In genomic region chr17:42271277-42271922, GRCh38 we compare ENCODE assay signal across 17 cellular contexts. TPM values are rescaled to one million over a fixed set of nuclear protein-coding genes. Genes with fewer than 3 reads are reported as not detected.
DNase-seq lines count a peak whose midpoint lies in the region; ATAC-seq and TF ChIP-seq lines count a peak whose summit lies in the region.
"Had no signal": no experiment of that assay in that cellular context is flagged by ENCODE, and none has a peak within 500 bp of the region (broad histone marks: within the 10 kb centered on the region; RNA-seq: fewer than 3 reads in every experiment).

No MANE protein-coding gene starts in this region.

- no peak for TF ChIP-seq POLR2A in vagina (IDR thresholded peaks at IDR 0.05)

- H3K27me3 ChIP-seq in vagina = no peaks in the 10 kb centered on the region

- no peak for DNase-seq in activated naive CD4-positive, alpha-beta T cell treated with Interleukin-2 at 50 U/mL for 16 hours
- DNase-seq in T-helper 17 cell = no peak
- DNase-seq in effector memory CD8-positive, alpha-beta T cell = no peak
- no peak for DNase-seq in vagina (ENCODE audit: extremely low spot score in 2 of 2)
- no peak for DNase-seq in substantia nigra (lab: John Stamatoyannopoulos, UW)
- DNase-seq: glutamatergic neuron; NCI-H1694; NCI-H446; nephron progenitor cell; stimulated activated CD4-positive, alpha-beta T cell treated with anti-CD3 and anti-CD28 coated beads, Interleukin-15, amount 100 ng/mL, for 24 hours; WERI-Rb-1 had no signal

- peak overlapping the region; percentile 98 for H3K27ac Mint-ChIP-seq in activated naive CD4-positive, alpha-beta T cell treated with anti-CD3 and anti-CD28 coated beads, Interleukin-2, amount 50 U/mL, for 24 hours
- H3K27ac Mint-ChIP-seq in T-helper 17 cell = peak overlapping the region; percentile 100
- peak overlapping the region; percentile 93 to 97 for H3K27ac Mint-ChIP-seq in effector memory CD8-positive, alpha-beta T cell
- H3K27ac Mint-ChIP-seq: dendritic cell treated with granulocyte-macrophage colony-stimulating factor and Interleukin-4, amounts not matched to agents 40 ng/mL and 50 ng/mL, for 4 days; nephron progenitor cell had no signal

- H3K36me3 Mint-ChIP-seq in activated naive CD4-positive, alpha-beta T cell treated with anti-CD3 and anti-CD28 coated beads, Interleukin-2, amount 50 U/mL, for 24 hours = peaks cover 18% of the 10 kb centered on the region
- peaks cover 4% of the 10 kb centered on the region for H3K36me3 Mint-ChIP-seq in T-helper 17 cell (ENCODE audit: low read depth)
- peaks cover 47% of the 10 kb centered on the region for H3K36me3 Mint-ChIP-seq in effector memory CD8-positive, alpha-beta T cell (ENCODE audit: insufficient read depth)

- H3K9me3 ChIP-seq in T-helper 17 cell (ENCODE audit: control insufficient read depth, low read length, poor library complexity, severe bottlenecking) (no peaks in the 10 kb centered on the region), vagina (no peaks in the 10 kb centered on the region)

- intact Hi-C loops in vagina (cut with DNase I) = no loop called here

- no peaks in the 10 kb centered on the region for H3K27me3 Mint-ChIP-seq in activated naive CD4-positive, alpha-beta T cell treated with anti-CD3 and anti-CD28 coated beads, Interleukin-2, amount 50 U/mL, for 24 hours
- no peaks in the 10 kb centered on the region for H3K27me3 Mint-ChIP-seq in T-helper 17 cell
- H3K27me3 Mint-ChIP-seq in effector memory CD8-positive, alpha-beta T cell = no peaks in the 10 kb centered on the region
- H3K27me3 Mint-ChIP-seq: dendritic cell treated with granulocyte-macrophage colony-stimulating factor and Interleukin-4, amounts not matched to agents 40 ng/mL and 50 ng/mL, for 4 days had no signal

- H3K27ac ChIP-seq in vagina (peak overlapping the region; percentile 17), substantia nigra (ENCODE audit: low read depth, low read length, poor library complexity, severe bottlenecking) (no peak overlapping the region)
- H3K27ac ChIP-seq: WERI-Rb-1 had no signal

- ATAC-seq in T-helper 17 cell = no peak
- ATAC-seq in effector memory CD8-positive, alpha-beta T cell (replicated peaks) = no peak
- ATAC-seq in HG02970 (IDR thresholded peaks at IDR 0.05; ENCODE audit: low FRiP score, unreplicated experiment) = no peak
- ATAC-seq in GM19035 (IDR thresholded peaks at IDR 0.05; ENCODE audit: unreplicated experiment) = no peak
- ATAC-seq: esophagus mucosa had no signal

- H3K4me1 Mint-ChIP-seq in activated naive CD4-positive, alpha-beta T cell treated with anti-CD3 and anti-CD28 coated beads, Interleukin-2, amount 50 U/mL, for 24 hours = peaks cover 74% of the 10 kb centered on the region
- H3K4me1 Mint-ChIP-seq in T-helper 17 cell = peaks cover 65% of the 10 kb centered on the region
- H3K4me1 Mint-ChIP-seq in effector memory CD8-positive, alpha-beta T cell (ENCODE audit: low read depth in 2 of 2) = peaks cover 50 to 75% of the 10 kb centered on the region in 2 donors

- H3K4me3 ChIP-seq in vagina = no peak overlapping the region
- H3K4me3 ChIP-seq: lung had no signal

- no peaks in the 10 kb centered on the region for H3K9me3 Mint-ChIP-seq in activated naive CD4-positive, alpha-beta T cell treated with anti-CD3 and anti-CD28 coated beads, Interleukin-2, amount 50 U/mL, for 24 hours
- no peaks in the 10 kb centered on the region for H3K9me3 Mint-ChIP-seq in effector memory CD8-positive, alpha-beta T cell
- H3K9me3 Mint-ChIP-seq: dendritic cell treated with granulocyte-macrophage colony-stimulating factor and Interleukin-4, amounts not matched to agents 40 ng/mL and 50 ng/mL, for 4 days; nephron progenitor cell had no signal

- TF ChIP-seq CTCF in vagina (IDR thresholded peaks at IDR 0.05) = no peak

- H3K4me1 ChIP-seq in vagina = peaks cover 62% of the 10 kb centered on the region

- no peaks in the 10 kb centered on the region for H3K36me3 ChIP-seq in vagina
- H3K36me3 ChIP-seq: WERI-Rb-1 had no signal

- H3K4me3 Mint-ChIP-seq in activated naive CD4-positive, alpha-beta T cell treated with anti-CD3 and anti-CD28 coated beads, Interleukin-2, amount 50 U/mL, for 24 hours = peak overlapping the region; percentile 99
- peak overlapping the region; percentile 78 for H3K4me3 Mint-ChIP-seq in T-helper 17 cell
- peak overlapping the region; percentile 89 to 92 for H3K4me3 Mint-ChIP-seq in effector memory CD8-positive, alpha-beta T cell
- H3K4me3 Mint-ChIP-seq: dendritic cell treated with granulocyte-macrophage colony-stimulating factor and Interleukin-4, amounts not matched to agents 40 ng/mL and 50 ng/mL, for 4 days; nephron progenitor cell had no signal

RNA-seq across cellular contexts. Expression of gene STAT5B, which starts 4.8 kb away (rescaled TPM):
- total RNA-seq in T-helper 17 cell = 100 to 1,000 TPM; 202 to 225 TPM
- 74.6 TPM for total RNA-seq in vagina

RNA-seq across cellular contexts. Expression of gene STAT5A, which starts 16.9 kb away (rescaled TPM):
- 100 to 1,000 TPM; 153 to 177 TPM for total RNA-seq in T-helper 17 cell
- 38.3 TPM for total RNA-seq in vagina
